In genomic region chrX:119942831-119943184, GRCh38 we compare ENCODE assay signal across 1 cellular context.
TF ChIP-seq lines count a peak whose summit lies in the region.

No MANE protein-coding gene starts in this region.

TF ChIP-seq in GM12878, 131 proteins besides CTCF, POLR2A, EP300 and RAD21 (continued from another document):
- no peak for TF ChIP-seq ZBTB11 (CRISPR knock-in tag; IDR thresholded peaks at IDR 0.05)
- no peak for TF ChIP-seq SUPT20H (IDR thresholded peaks at IDR 0.05; ENCODE audit: borderline replicate concordance, control insufficient read depth, low read depth, low read length)
- TF ChIP-seq ZNF687 (IDR thresholded peaks at IDR 0.05): no peak
- no peak for TF ChIP-seq KAT2A (conservative IDR thresholded peaks at IDR 0.05; ENCODE audit: control insufficient read depth, low read depth, low read length)
- no peak for TF ChIP-seq KLF5 (IDR thresholded peaks at IDR 0.05; ENCODE audit: partially characterized antibody)
- no peak for TF ChIP-seq PAX5 (IDR thresholded peaks at IDR 0.05; ENCODE audit: borderline replicate concordance, low read depth, low read length)
- no peak for TF ChIP-seq POLR2AphosphoS5 (IDR thresholded peaks at IDR 0.05; ENCODE audit: low read length)
- no peak for TF ChIP-seq ATF3 (IDR thresholded peaks at IDR 0.05; ENCODE audit: borderline replicate concordance, extremely low read depth, low read depth, low read length)
- no peak for TF ChIP-seq NR2C2 (IDR thresholded peaks at IDR 0.05; ENCODE audit: borderline replicate concordance, control insufficient read depth, insufficient read length, low read depth)
- TF ChIP-seq RFX5 (IDR thresholded peaks at IDR 0.05; ENCODE audit: low read depth, low read length): no peak
